In the genomic region with DNA sequence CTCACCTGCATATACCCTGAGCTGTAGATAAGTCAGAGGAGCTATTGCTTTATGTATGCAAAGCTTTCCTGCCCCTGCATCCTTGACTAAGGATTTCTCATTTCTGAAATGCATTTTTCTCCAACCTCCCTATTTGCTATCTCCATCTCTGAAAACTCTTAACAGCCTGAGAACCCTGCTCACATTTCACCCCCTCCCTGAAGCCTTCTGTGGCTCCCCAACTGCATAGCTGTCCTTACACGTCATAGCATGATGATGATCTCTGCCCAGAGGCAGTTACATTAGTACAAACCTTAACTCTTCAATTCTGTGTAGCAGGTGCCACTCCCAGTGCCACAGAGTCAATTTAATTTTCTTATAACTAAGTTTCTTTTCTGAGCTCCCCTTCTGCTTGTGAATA, we compare ENCODE assay signal across 1 cellular context.
TF ChIP-seq lines count a peak whose summit lies in the region.

No MANE protein-coding gene starts in this region.

TF ChIP-seq in SK-N-SH, 30 proteins besides CTCF, POLR2A, EP300 and RAD21 (continued from another document):
- TF ChIP-seq USF1 (IDR thresholded peaks at IDR 0.05; ENCODE audit: borderline replicate concordance, low read depth): no peak
- TF ChIP-seq, protein P1, sequence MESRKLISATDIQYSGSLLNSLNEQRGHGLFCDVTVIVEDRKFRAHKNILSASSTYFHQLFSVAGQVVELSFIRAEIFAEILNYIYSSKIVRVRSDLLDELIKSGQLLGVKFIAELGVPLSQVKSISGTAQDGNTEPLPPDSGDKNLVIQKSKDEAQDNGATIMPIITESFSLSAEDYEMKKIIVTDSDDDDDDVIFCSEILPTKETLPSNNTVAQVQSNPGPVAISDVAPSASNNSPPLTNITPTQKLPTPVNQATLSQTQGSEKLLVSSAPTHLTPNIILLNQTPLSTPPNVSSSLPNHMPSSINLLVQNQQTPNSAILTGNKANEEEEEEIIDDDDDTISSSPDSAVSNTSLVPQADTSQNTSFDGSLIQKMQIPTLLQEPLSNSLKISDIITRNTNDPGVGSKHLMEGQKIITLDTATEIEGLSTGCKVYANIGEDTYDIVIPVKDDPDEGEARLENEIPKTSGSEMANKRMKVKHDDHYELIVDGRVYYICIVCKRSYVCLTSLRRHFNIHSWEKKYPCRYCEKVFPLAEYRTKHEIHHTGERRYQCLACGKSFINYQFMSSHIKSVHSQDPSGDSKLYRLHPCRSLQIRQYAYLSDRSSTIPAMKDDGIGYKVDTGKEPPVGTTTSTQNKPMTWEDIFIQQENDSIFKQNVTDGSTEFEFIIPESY (IDR thresholded peaks at IDR 0.05; ENCODE audit: borderline replicate concordance, low read depth): no peak
- no peak for TF ChIP-seq TAF1 (IDR thresholded peaks at IDR 0.05; ENCODE audit: borderline replicate concordance, low read depth, low read length)
- TF ChIP-seq MXI1 (IDR thresholded peaks at IDR 0.05; ENCODE audit: low read depth, low read length): no peak
